In genomic region chr7:6409991-6410693, GRCh38 we compare ENCODE assay signal across 23 cellular contexts. TPM values are rescaled to one million over a fixed set of nuclear protein-coding genes. Genes with fewer than 3 reads are reported as not detected.
DNase-seq lines count a peak whose midpoint lies in the region; ATAC-seq, FAIRE-seq and TF ChIP-seq lines count a peak whose summit lies in the region.
"Had no signal": no experiment of that assay in that cellular context is flagged by ENCODE, and none has a peak within 500 bp of the region (broad histone marks: within the 10 kb centered on the region; RNA-seq: fewer than 3 reads in every experiment).

No MANE protein-coding gene starts in this region.

- CTCF ChIA-PET in RWPE1 (lab: Yijun Ruan, JAX) = no interaction called here
- CTCF ChIA-PET in HepG2 (lab: Yijun Ruan, JAX; ENCODE audit: low intra/inter-chr PET ratio, low total read pairs) = no interaction called here
- CTCF ChIA-PET in Calu3 (lab: Charles Lee) = interaction anchor here (0.6 to 0.7 kb wide), 2 partner anchors 8 to 124 kb away, joined by 4 read pairs; no protein-coding TSS in a partner anchor

- TF ChIP-seq POLR2A in HepG2 (IDR thresholded peaks at IDR 0.05; ENCODE audit: insufficient read depth in 1 of 2, low read depth in 2 of 2, low read length in 2 of 2) = no peak

- peak; percentile 14 for ATAC-seq in GM23338
- ATAC-seq in HepG2 = peak; percentile 14
- ATAC-seq in stimulated activated effector memory CD8-positive, alpha-beta T cell treated with anti-CD3 and anti-CD28 coated beads, Interleukin-12 subunit alpha, Interleukin-12 subunit beta, amount 100 ng/mL, for 72 hours = no peak
- ATAC-seq: CD8-positive, alpha-beta T cell had no signal

- H3K27ac Mint-ChIP-seq in GM23338 (no peak overlapping the region), Calu3 (ENCODE audit: unreplicated experiment) (no peak overlapping the region)
- peak overlapping the region; percentile 10 for H3K27ac Mint-ChIP-seq in stimulated activated effector memory CD8-positive, alpha-beta T cell treated with anti-CD3 and anti-CD28 coated beads, Interleukin-12 subunit alpha, Interleukin-12 subunit beta, amount 100 ng/mL, for 72 hours
- H3K27ac Mint-ChIP-seq: activated naive CD8-positive, alpha-beta T cell; activated T-helper 1 cell treated with anti-CD3 and anti-CD28 coated beads, Interleukin-12 subunit alpha, Interleukin-12 subunit beta, Interleukin-2, Interleukin-4 antibody, amounts not matched to agents 30 ng/mL and 10 ng/mL and 1 ng/mL, durations not matched to agents 14 hours and 24 hours and 36 hours; CD8-positive, alpha-beta T cell had no signal

- no peaks in the 10 kb centered on the region; the same call in 1 of the 2 replicates for H3K79me2 ChIP-seq in GM23338 (replicated peaks; ENCODE audit: insufficient read depth)
- no peaks in the 10 kb centered on the region for H3K79me2 ChIP-seq in HepG2 (ENCODE audit: insufficient read depth, low read length)

- no peak for DNase-seq in GM23338 (ENCODE audit: low spot score)
- no peak for DNase-seq in RWPE1 (ENCODE audit: low spot score)
- DNase-seq in HepG2 (ENCODE audit: low spot score) = no peak
- no peak for DNase-seq in stimulated activated effector memory CD8-positive, alpha-beta T cell treated with anti-CD3 and anti-CD28 coated beads, Interleukin-12 subunit alpha, Interleukin-12 subunit beta, amount 100 ng/mL, for 72 hours (ENCODE audit: low spot score in 2 of 2)
- DNase-seq in occipital lobe (lab: John Stamatoyannopoulos, UW) = no peak
- DNase-seq in Calu3 = no peak
- DNase-seq in germinal center (ENCODE audit: low spot score) = no peak
- DNase-seq: activated CD4-positive, alpha-beta T cell treated with anti-CD3 and anti-CD28 coated beads for 4 hours; CD8-positive, alpha-beta T cell; cerebellar nuclear complex; DMS79; foreskin melanocyte; islet precursor cell; Karpas-422; mammary epithelial cell; NCI-H1092; NCI-H1930; NCI-H2227 treated with DMSO at 0.1 percent for 48 hours; ovary; SHP77 treated with DMSO at 0.1 percent for 48 hours had no signal

- H3F3A ChIP-seq in GM23338 (replicated peaks; ENCODE audit: low read depth) = peaks cover 14% of the 10 kb centered on the region

- no peak for FAIRE-seq in HepG2 (lab: Jason Lieb, UNC)
- FAIRE-seq: GM12891 had no signal

- H3K4me2 ChIP-seq in GM23338 (no peak overlapping the region), HepG2 (ENCODE audit: low read depth, low read length) (no peak overlapping the region)

- H3K27me3 ChIP-seq in GM23338 (ENCODE audit: insufficient read depth) (no peaks in the 10 kb centered on the region), HepG2 (ENCODE audit: control insufficient read depth in 1 of 2, insufficient read depth in 2 of 2, low read length in 2 of 2) (no peaks in the 10 kb centered on the region)
- H3K27me3 ChIP-seq: ovary had no signal

- no peaks in the 10 kb centered on the region for H3K9me3 Mint-ChIP-seq in GM23338
- H3K9me3 Mint-ChIP-seq in stimulated activated effector memory CD8-positive, alpha-beta T cell treated with anti-CD3 and anti-CD28 coated beads, Interleukin-12 subunit alpha, Interleukin-12 subunit beta, amount 100 ng/mL, for 72 hours = no peaks in the 10 kb centered on the region
- H3K9me3 Mint-ChIP-seq in Calu3 (ENCODE audit: low read depth, unreplicated experiment) = no peaks in the 10 kb centered on the region
- H3K9me3 Mint-ChIP-seq: activated T-helper 1 cell treated with anti-CD3 and anti-CD28 coated beads, Interleukin-12 subunit alpha, Interleukin-12 subunit beta, Interleukin-2, Interleukin-4 antibody, amounts not matched to agents 30 ng/mL and 10 ng/mL and 1 ng/mL, durations not matched to agents 14 hours and 24 hours and 36 hours; CD8-positive, alpha-beta T cell had no signal

- H3K27ac ChIP-seq in GM23338 (ENCODE audit: low read depth) = peak overlapping the region; percentile 32; the same call in 1 of the 2 replicates
- peak overlapping the region; percentile 38 for H3K27ac ChIP-seq in RWPE1
- no peak overlapping the region for H3K27ac ChIP-seq in HepG2 (ENCODE audit: extremely low read length, insufficient read depth, low read length)
- H3K27ac ChIP-seq: ovary had no signal

- no peak overlapping the region for H3K4me3 ChIP-seq in GM23338
- H3K4me3 ChIP-seq in HepG2 (replicated peaks in 1 of 3; ENCODE audit: insufficient read depth in 1 of 3, low read depth in 2 of 3, low read length in 3 of 3) = no peak overlapping the region
- H3K4me3 ChIP-seq: ovary had no signal

- H2AFZ ChIP-seq in GM23338 = no peak overlapping the region
- H2AFZ ChIP-seq in HepG2 (ENCODE audit: low read length) = no peak overlapping the region

- TF ChIP-seq CTCF in GM23338 (conservative IDR thresholded peaks at IDR 0.05; ENCODE audit: low read depth in 2 of 2) (no peak), RWPE1 (conservative IDR thresholded peaks at IDR 0.05; ENCODE audit: low read depth) (no peak), HepG2 (CRISPR knock-in tag; IDR thresholded peaks at IDR 0.05) (no peak), Calu3 (IDR thresholded peaks at IDR 0.05; ENCODE audit: unreplicated experiment) (no peak)

- no TSS peak for BruUV-seq in HepG2 (replicated peaks; lab: Mats Ljungman, UMichigan)
- BruUV-seq in Calu3 (replicated peaks; lab: Mats Ljungman, UMichigan) = no TSS peak

- TF ChIP-seq EP300 in HepG2 (IDR thresholded peaks at IDR 0.05; ENCODE audit: low read depth in 2 of 2, low read length in 2 of 2) (no peak), HepG2 (CRISPR knock-in tag; IDR thresholded peaks at IDR 0.05; ENCODE audit: borderline replicate concordance) (no peak)

- H3K9me2 ChIP-seq in GM23338 (ENCODE audit: insufficient read depth) = no peaks in the 10 kb centered on the region

- H3K27me3 Mint-ChIP-seq in GM23338 (ENCODE audit: insufficient read depth, low read depth, poor library complexity) = peaks cover 16% of the 10 kb centered on the region
- no peaks in the 10 kb centered on the region for H3K27me3 Mint-ChIP-seq in Calu3 (ENCODE audit: unreplicated experiment)
- H3K27me3 Mint-ChIP-seq: activated naive CD8-positive, alpha-beta T cell had no signal

- H3K4me1 ChIP-seq in GM23338 (ENCODE audit: insufficient read depth) (no peaks in the 10 kb centered on the region), HepG2 (ENCODE audit: insufficient read depth, low read length) (no peaks in the 10 kb centered on the region)

- no peak overlapping the region for H3K9ac ChIP-seq in HepG2 (ENCODE audit: insufficient read depth, low read depth, low read length)

- H3K9me3 ChIP-seq in HepG2 (ENCODE audit: low read length) = no peaks in the 10 kb centered on the region
- H3K9me3 ChIP-seq: ovary had no signal

- H3K36me3 ChIP-seq in GM23338 (ENCODE audit: insufficient read depth) = peaks cover 46% of the 10 kb centered on the region
- peaks cover 15 to 72% of the 10 kb centered on the region in 2 experiments for H3K36me3 ChIP-seq in HepG2 (replicated peaks in 1 of 2; ENCODE audit: control insufficient read depth in 1 of 2, insufficient read depth in 2 of 2, low read length in 2 of 2)
- H3K36me3 ChIP-seq: ovary had no signal

- in situ Hi-C loops in HepG2 (cut with HindIII; ENCODE audit: extremely low pct_ligation_motif_present, low pct_unique_long_range_greater_than_20kb) = no loop called here

- H4K20me1 ChIP-seq in GM23338 (replicated peaks; ENCODE audit: insufficient read depth) (peaks cover 14% of the 10 kb centered on the region), HepG2 (ENCODE audit: insufficient read depth, low read length) (0 out of 2 replicates have a peak, but pooled peaks cover 2% of the 10 kb centered on the region)

- H3K36me3 Mint-ChIP-seq in GM23338 (ENCODE audit: low read depth) (peaks cover 85% of the 10 kb centered on the region), Calu3 (ENCODE audit: insufficient read depth, unreplicated experiment) (peaks cover 96% of the 10 kb centered on the region)
- H3K36me3 Mint-ChIP-seq in stimulated activated effector memory CD8-positive, alpha-beta T cell treated with anti-CD3 and anti-CD28 coated beads, Interleukin-12 subunit alpha, Interleukin-12 subunit beta, amount 100 ng/mL, for 72 hours = peaks cover 100% of the 10 kb centered on the region

- H3K4me3 Mint-ChIP-seq in GM23338 (no peak overlapping the region), Calu3 (ENCODE audit: low read depth, unreplicated experiment) (no peak overlapping the region)
- no peak overlapping the region for H3K4me3 Mint-ChIP-seq in stimulated activated effector memory CD8-positive, alpha-beta T cell treated with anti-CD3 and anti-CD28 coated beads, Interleukin-12 subunit alpha, Interleukin-12 subunit beta, amount 100 ng/mL, for 72 hours
- H3K4me3 Mint-ChIP-seq: activated naive CD8-positive, alpha-beta T cell; activated T-helper 1 cell treated with anti-CD3 and anti-CD28 coated beads, Interleukin-12 subunit alpha, Interleukin-12 subunit beta, Interleukin-2, Interleukin-4 antibody, amounts not matched to agents 30 ng/mL and 10 ng/mL and 1 ng/mL, durations not matched to agents 14 hours and 24 hours and 36 hours; CD8-positive, alpha-beta T cell had no signal

- TF ChIP-seq RAD21 in HepG2 (CRISPR knock-in tag; IDR thresholded peaks at IDR 0.05) = no peak

- H3K4me1 Mint-ChIP-seq in GM23338 = no peaks in the 10 kb centered on the region
- H3K4me1 Mint-ChIP-seq in stimulated activated effector memory CD8-positive, alpha-beta T cell treated with anti-CD3 and anti-CD28 coated beads, Interleukin-12 subunit alpha, Interleukin-12 subunit beta, amount 100 ng/mL, for 72 hours = no peaks in the 10 kb centered on the region
- no peaks in the 10 kb centered on the region for H3K4me1 Mint-ChIP-seq in Calu3 (ENCODE audit: low read depth, unreplicated experiment)

- intact Hi-C loops in HepG2 (cut with micrococcal nuclease; ENCODE audit: unreplicated experiment) = no loop called here
- intact Hi-C loops in Calu3 (cut with micrococcal nuclease; ENCODE audit: unreplicated experiment) = no loop called here

- 99% methylated on average over 18 of the region's 30 CpGs for WGBS in HepG2 (ENCODE audit: low lambda C conversion rate)

- POLR2A ChIA-PET in RWPE1 (lab: Yijun Ruan, JAX; ENCODE audit: low non-redundant PET) (no interaction called here), HepG2 (lab: Yijun Ruan, JAX) (interaction anchor here (0.6 kb wide), 1 partner anchor 38 kb away, joined by 4 read pairs; the partner anchor contains the start of gene DAGLB)

RNA-seq across cellular contexts. Expression of gene RAC1, which starts 35.8 kb away (rescaled TPM):
- 142 and 150 TPM in 2 replicates for total RNA-seq in GM23338 (2014; rRNA removed; shearing (Covaris generic))
- polyA plus RNA-seq in GM23338 (2016; fragmentation: Nextera tagmentation; extraction: Ambion mirVana) (844 and 859 TPM in 2 replicates), HepG2 (2011; rRNA removed) (183 and 228 TPM in 2 replicates)
- total RNA-seq in HepG2 (2016; rRNA removed; fragmentation: Illumina TruSeq; extraction: Trizol) (80.7 and 92.3 TPM in 2 replicates), occipital lobe (41.6 TPM), Calu3 (2022) (574 and 592 TPM in 2 replicates)
- total RNA-seq in HepG2 (2016; cell fraction: cytosol; rRNA removed; fragmentation: Illumina TruSeq; extraction: Trizol; ENCODE audit: low read depth) = 33.7 and 42.8 TPM in 2 replicates
- 79.1 and 81.6 TPM in 2 replicates for total RNA-seq in HepG2 (2016; cell fraction: insoluble cytoplasmic fraction; rRNA removed; fragmentation: Illumina TruSeq; extraction: Trizol)
- total RNA-seq in HepG2 (2016; cell fraction: membrane; rRNA removed; fragmentation: Illumina TruSeq; extraction: Trizol) = 68.4 and 78.8 TPM in 2 replicates
- total RNA-seq in HepG2 (2016; cell fraction: nucleus; rRNA removed; fragmentation: Illumina TruSeq; extraction: Trizol) = 43.3 and 45.3 TPM in 2 replicates
- 157 and 234 TPM in 2 replicates for polyA plus RNA-seq in HepG2 (2011; cell fraction: cytosol; rRNA removed)
- 75.7 and 78.6 TPM in 2 replicates for polyA plus RNA-seq in HepG2 (2011; cell fraction: nucleus; rRNA removed)
- polyA plus RNA-seq in HepG2 (2012) = 160 and 216 TPM in 2 replicates
- 133 and 156 TPM in 2 replicates for polyA plus RNA-seq in HepG2 (2016; cell fraction: cytosol; fragmentation: Illumina TruSeq; extraction: Trizol; ENCODE audit: low read depth)
- polyA plus RNA-seq in HepG2 (2016; cell fraction: insoluble cytoplasmic fraction; fragmentation: Illumina TruSeq; extraction: Trizol; ENCODE audit: low read depth) = 227 and 254 TPM in 2 replicates
- 179 and 194 TPM in 2 replicates for polyA plus RNA-seq in HepG2 (2016; cell fraction: membrane; fragmentation: Illumina TruSeq; extraction: Trizol; ENCODE audit: low read depth)
- polyA plus RNA-seq in HepG2 (2016; cell fraction: nucleus; fragmentation: Illumina TruSeq; extraction: Trizol; ENCODE audit: insufficient read depth, low read depth) = 148 and 169 TPM in 2 replicates
- polyA minus RNA-seq in HepG2 (2011; rRNA and poly(A)+ RNA removed; ENCODE audit: low replicate concordance) = 104 and 174 TPM in 2 replicates
- 92.9 and 96.5 TPM in 2 replicates for polyA minus RNA-seq in HepG2 (2011; cell fraction: cytosol; rRNA and poly(A)+ RNA removed)
- polyA minus RNA-seq in HepG2 (2011; cell fraction: nucleus; rRNA and poly(A)+ RNA removed) = 45.4 and 62.7 TPM in 2 replicates

RNA-seq across cellular contexts. Expression of gene DAGLB, which starts 37.6 kb away (rescaled TPM):
- 26.0 and 28.5 TPM in 2 replicates for total RNA-seq in GM23338 (2014; rRNA removed; shearing (Covaris generic))
- polyA plus RNA-seq in GM23338 (2016; fragmentation: Nextera tagmentation; extraction: Ambion mirVana) (11.1 and 13.8 TPM in 2 replicates), HepG2 (2011; rRNA removed) (9.8 and 11.5 TPM in 2 replicates)
- total RNA-seq in HepG2 (2016; rRNA removed; fragmentation: Illumina TruSeq; extraction: Trizol) (3.6 and 7.9 TPM in 2 replicates), occipital lobe (27.9 TPM), Calu3 (2022) (36.8 and 38.1 TPM in 2 replicates)
- total RNA-seq in HepG2 (2016; cell fraction: cytosol; rRNA removed; fragmentation: Illumina TruSeq; extraction: Trizol; ENCODE audit: low read depth) = 6.4 and 7.1 TPM in 2 replicates
- total RNA-seq in HepG2 (2016; cell fraction: insoluble cytoplasmic fraction; rRNA removed; fragmentation: Illumina TruSeq; extraction: Trizol) = 3.1 and 7.2 TPM in 2 replicates
- 4.0 and 4.5 TPM in 2 replicates for total RNA-seq in HepG2 (2016; cell fraction: membrane; rRNA removed; fragmentation: Illumina TruSeq; extraction: Trizol)
- total RNA-seq in HepG2 (2016; cell fraction: nucleus; rRNA removed; fragmentation: Illumina TruSeq; extraction: Trizol) = 10.1 and 13.2 TPM in 2 replicates
- 9.4 and 11.5 TPM in 2 replicates for polyA plus RNA-seq in HepG2 (2011; cell fraction: cytosol; rRNA removed)
- 20.8 and 23.8 TPM in 2 replicates for polyA plus RNA-seq in HepG2 (2011; cell fraction: nucleus; rRNA removed)
- polyA plus RNA-seq in HepG2 (2012) = 7.9 and 10.4 TPM in 2 replicates
- 1.2 and 1.8 TPM in 2 replicates for polyA plus RNA-seq in HepG2 (2016; cell fraction: cytosol; fragmentation: Illumina TruSeq; extraction: Trizol; ENCODE audit: low read depth)
- 3.4 and 4.3 TPM in 2 replicates for polyA plus RNA-seq in HepG2 (2016; cell fraction: insoluble cytoplasmic fraction; fragmentation: Illumina TruSeq; extraction: Trizol; ENCODE audit: low read depth)
- 2.0 and 2.2 TPM in 2 replicates for polyA plus RNA-seq in HepG2 (2016; cell fraction: membrane; fragmentation: Illumina TruSeq; extraction: Trizol; ENCODE audit: low read depth)
- 21.3 and 23.7 TPM in 2 replicates for polyA plus RNA-seq in HepG2 (2016; cell fraction: nucleus; fragmentation: Illumina TruSeq; extraction: Trizol; ENCODE audit: insufficient read depth, low read depth)
- 40.2 and 95.0 TPM in 2 replicates for polyA minus RNA-seq in HepG2 (2011; rRNA and poly(A)+ RNA removed; ENCODE audit: low replicate concordance)
- polyA minus RNA-seq in HepG2 (2011; cell fraction: cytosol; rRNA and poly(A)+ RNA removed) = 9.5 and 9.9 TPM in 2 replicates
- 24.1 and 29.1 TPM in 2 replicates for polyA minus RNA-seq in HepG2 (2011; cell fraction: nucleus; rRNA and poly(A)+ RNA removed)
